In genomic region chr3:7421065-7421464, GRCh38 we compare ENCODE assay signal across 14 cellular contexts.
"Had no signal": no experiment of that assay in that cellular context is flagged by ENCODE, and none has a peak within 500 bp of the region (broad histone marks: within the 10 kb centered on the region; RNA-seq: fewer than 3 reads in every experiment).

No MANE protein-coding gene starts in this region.

- H3K9me3 ChIP-seq: gastrocnemius medialis, right atrium auricular region had no signal

- H3K27me3 ChIP-seq: gastrocnemius medialis, right atrium auricular region had no signal

- DNase-seq: activated CD4-positive, alpha-beta T cell treated with anti-CD3 and anti-CD28 coated beads, Interleukin-2, amount 50 U/mL, for 48 hours; activated naive CD8-positive, alpha-beta T cell treated with anti-CD3 and anti-CD28 coated beads, Interleukin-2, amount 10 ng/mL, durations not matched to agents 7 days and 5 days; activated T-cell treated with anti-CD3 and anti-CD28 coated beads, Interleukin-2, amount 50 U/mL, for 48 hours; aorta; gastrocnemius medialis; islet precursor cell; natural killer cell; nucleus accumbens; stimulated activated CD4-positive, alpha-beta T cell treated with anti-CD3 and anti-CD28 coated beads, Interleukin-4, amount 100 ng/mL, for 4 hours; stimulated activated naive CD8-positive, alpha-beta T cell treated with anti-CD3 and anti-CD28 coated beads, Interleukin-15, amount 100 ng/mL, for 72 hours had no signal

- H3K4me1 ChIP-seq: gastrocnemius medialis, right atrium auricular region had no signal

- H3K4me3 ChIP-seq: gastrocnemius medialis, right atrium auricular region, skin epidermis had no signal

- H3K36me3 ChIP-seq: gastrocnemius medialis, right atrium auricular region had no signal

- ATAC-seq: activated CD4-positive, CD25-positive, alpha-beta regulatory T cell treated with anti-CD3 and anti-CD28 coated beads, Interleukin-2, amount 50 U/mL, for 24 hours; gastrocnemius medialis; left lobe of liver; natural killer cell; stimulated activated naive CD8-positive, alpha-beta T cell treated with anti-CD3 and anti-CD28 coated beads, Interleukin-15, amount 100 ng/mL, for 72 hours had no signal

- H3K27ac ChIP-seq: gastrocnemius medialis, right atrium auricular region, skin epidermis had no signal
